ENCODE assay signal across 8 cellular contexts in genomic region chr14:72948481-72949138, GRCh38. TPM values are rescaled to one million over a fixed set of nuclear protein-coding genes. Genes with fewer than 3 reads are reported as not detected.
DNase-seq lines count a peak whose midpoint lies in the region; ATAC-seq lines count a peak whose summit lies in the region.

No MANE protein-coding gene starts in this region.

- DNase-seq in NCI-H446 (lab: John Stamatoyannopoulos, UW) (peak; percentile 13 to 49), NCI-H446 treated with DMSO at 0.1 percent for 48 hours (lab: John Stamatoyannopoulos, UW) (no peak), NCI-H2227 (lab: John Stamatoyannopoulos, UW; ENCODE audit: unreplicated experiment) (peak; percentile 72), dermis microvascular lymphatic vessel endothelial cell (ENCODE audit: low read depth in 2 of 2) (peak; percentile 36 to 63), memory B cell (ENCODE audit: low spot score in 2 of 2) (peak; percentile 61 to 73), NCI-H1436 treated with DMSO at 0.1 percent for 48 hours (lab: John Stamatoyannopoulos, UW) (no peak)
- peak; percentile 28 to 54 for DNase-seq in activated CD4-positive, alpha-beta T cell treated with anti-CD3 and anti-CD28 coated beads, Interleukin-2, amount 50 U/mL, for 24 hours (ENCODE audit: low read depth in 1 of 2, low spot score in 1 of 2)
- peak; percentile 25 to 37 for DNase-seq in stimulated activated CD8-positive, alpha-beta memory T cell treated with anti-CD3 and anti-CD28 coated beads, Interleukin-2, amount 100 ng/mL, for 1 hour (ENCODE audit: low read depth in 2 of 2)

- H3K36me3 Mint-ChIP-seq in memory B cell = peaks cover 17% of the 10 kb centered on the region

- peak; percentile 53 for ATAC-seq in memory B cell (ENCODE audit: low read depth)

- no peak overlapping the region for H3K4me3 Mint-ChIP-seq in memory B cell

- no peak overlapping the region for H3K27ac Mint-ChIP-seq in memory B cell

- H3K9me3 Mint-ChIP-seq in memory B cell = no peaks in the 10 kb centered on the region

- H3K27me3 Mint-ChIP-seq in memory B cell = no peaks in the 10 kb centered on the region

- no peaks in the 10 kb centered on the region for H3K4me1 Mint-ChIP-seq in memory B cell

RNA-seq across cellular contexts. Expression of gene DCAF4, which starts 22.3 kb away (rescaled TPM):
- total RNA-seq in dermis microvascular lymphatic vessel endothelial cell = 5.1 and 6.2 TPM in 2 replicates

RNA-seq across cellular contexts. Expression of gene DPF3, which starts 54.7 kb away (rescaled TPM):
- total RNA-seq in dermis microvascular lymphatic vessel endothelial cell = 0.38 and 0.90 TPM in 2 replicates

Comparison
In these comparisons a context has a peak if more than half of its experiments do, and no peak if none do; other contexts are left out.
1. DNase-seq: peak in NCI-H446 (2 of 2), NCI-H2227 (single experiment), activated CD4-positive, alpha-beta T cell treated with anti-CD3 and anti-CD28 coated beads, Interleukin-2, amount 50 U/mL, for 24 hours (2 of 2), dermis microvascular lymphatic vessel endothelial cell (2 of 2), memory B cell (2 of 2) and stimulated activated CD8-positive, alpha-beta memory T cell treated with anti-CD3 and anti-CD28 coated beads, Interleukin-2, amount 100 ng/mL, for 1 hour (2 of 2); none in NCI-H446 treated with DMSO at 0.1 percent for 48 hours (single experiment) and NCI-H1436 treated with DMSO at 0.1 percent for 48 hours (single experiment).